In genomic region chr14:72560331-72560730, GRCh38 we compare ENCODE assay signal across 1 cellular context.
TF ChIP-seq lines count a peak whose summit lies in the region.

No MANE protein-coding gene starts in this region.

TF ChIP-seq in IMR-90, 13 proteins besides CTCF, POLR2A, EP300 and RAD21:
- TF ChIP-seq ELK1 (IDR thresholded peaks at IDR 0.05; ENCODE audit: borderline replicate concordance, low read depth, low read length): no peak
- TF ChIP-seq FOS (IDR thresholded peaks at IDR 0.05; ENCODE audit: low read depth, low read length): no peak
- TF ChIP-seq RCOR1 (IDR thresholded peaks at IDR 0.05; ENCODE audit: insufficient replicate concordance, low read length): no peak
- TF ChIP-seq RFX5 (IDR thresholded peaks at IDR 0.05; ENCODE audit: low read depth, low read length): no peak
- no peak for TF ChIP-seq MAZ (IDR thresholded peaks at IDR 0.05; ENCODE audit: borderline replicate concordance, low read depth, low read length)
- TF ChIP-seq USF2 (IDR thresholded peaks at IDR 0.05; ENCODE audit: low read depth, low read length): no peak
- no peak for TF ChIP-seq BHLHE40 (IDR thresholded peaks at IDR 0.05; ENCODE audit: low read depth, low read length)
- TF ChIP-seq CEBPB (IDR thresholded peaks at IDR 0.05; ENCODE audit: low read depth, low read length): no peak
- TF ChIP-seq MAFK (IDR thresholded peaks at IDR 0.05; ENCODE audit: low read depth, low read length): no peak
- no peak for TF ChIP-seq NFE2L2 (IDR thresholded peaks at IDR 0.05; ENCODE audit: low read depth, low read length)
- no peak for TF ChIP-seq CHD1 (IDR thresholded peaks at IDR 0.05; ENCODE audit: low read depth, low read length)
- no peak for TF ChIP-seq SMC3 (IDR thresholded peaks at IDR 0.05; ENCODE audit: low read depth, low read length)
